ENCODE assay signal across 24 cellular contexts in genomic region chr2:130766037-130766436, GRCh38. TPM values are rescaled to one million over a fixed set of nuclear protein-coding genes. Genes with fewer than 3 reads are reported as not detected.
"Had no signal": no experiment of that assay in that cellular context is flagged by ENCODE, and none has a peak within 500 bp of the region (broad histone marks: within the 10 kb centered on the region; RNA-seq: fewer than 3 reads in every experiment).

No MANE protein-coding gene starts in this region.

- H3K4me3 ChIP-seq: MG63, SJSA1, SK-N-MC had no signal

- H3K36me3 ChIP-seq: MG63, SJSA1 had no signal

- ATAC-seq: HepG2 had no signal

- DNase-seq: IMR-90, Karpas-422, KG1, MG63, NCI-H1092, NCI-H1105 treated with DMSO at 0.1 percent for 48 hours, NCI-H1417 treated with DMSO at 0.1 percent for 48 hours, NCI-H146, NCI-H1694 treated with DMSO at 0.1 percent for 48 hours, NCI-H1930, NCI-H2081, NCI-H2107, NCI-H226, NCI-H510A, NCI-H524 treated with DMSO at 0.1 percent for 48 hours, NCI-H69, NCI-H774, Right ventricle myocardium superior, RPMI8226, SIG-M5 had no signal

- H3K4me1 ChIP-seq: SJSA1 had no signal

- H3K27ac ChIP-seq: SJSA1, SK-N-MC had no signal

- H3K9me3 ChIP-seq: MG63, SJSA1 had no signal

- H3K27me3 ChIP-seq: MG63, SJSA1 had no signal

RNA-seq across cellular contexts. Expression of gene AMER3, which starts 10.7 kb away (rescaled TPM):
- total RNA-seq: HepG2, HT1080, IMR-90, Right ventricle myocardium superior, SJSA1 had no signal

RNA-seq across cellular contexts. Expression of gene GPR148, which starts 37.2 kb away (rescaled TPM):
- total RNA-seq: HepG2, HT1080, IMR-90, Right ventricle myocardium superior, SJSA1 had no signal
